ENCODE assay signal across 1 cellular context in the genomic region with DNA sequence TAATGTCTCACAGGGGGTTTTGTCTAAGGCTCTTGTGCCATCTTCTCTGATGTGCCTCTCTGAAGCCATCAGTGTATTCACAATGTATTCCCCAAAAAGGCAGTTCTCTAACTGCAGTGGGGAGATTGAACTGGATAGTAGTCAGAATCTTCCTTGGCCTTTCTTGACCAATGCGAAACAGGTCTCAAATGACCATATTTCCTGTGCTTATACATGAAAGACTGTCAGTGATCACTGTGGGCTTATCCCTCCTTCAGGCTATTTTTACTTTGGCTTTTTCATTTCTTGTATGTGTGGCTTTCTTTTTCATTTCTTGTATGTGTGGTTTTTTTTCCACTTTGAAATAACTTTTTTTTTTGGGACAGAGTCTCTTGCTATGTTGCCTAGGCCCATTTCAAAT.
A peak's percentile ranks its signal among the peaks of the same experiment; 100 is the strongest.
TF ChIP-seq lines count a peak whose summit lies in the region.

No MANE protein-coding gene starts in this region.

TF ChIP-seq in GM12878, 131 proteins besides CTCF, POLR2A, EP300 and RAD21:
- TF ChIP-seq GATAD2B (conservative IDR thresholded peaks at IDR 0.05; ENCODE audit: low read depth) (no peak), LARP7 (IDR thresholded peaks at IDR 0.05) (no peak), RUNX3 (IDR thresholded peaks at IDR 0.05; ENCODE audit: low read length) (peak; percentile 38; the same call in 1 of the 2 replicates)
TF ChIP-seq in GM12878: peak in this region for 1.
